1 cellular context compared by ENCODE assay signal in genomic region chr4:154779362-154779947, GRCh38.
TF ChIP-seq lines count a peak whose summit lies in the region.

No MANE protein-coding gene starts in this region.

TF ChIP-seq in H1, 55 proteins besides CTCF, POLR2A, EP300 and RAD21 (continued from another document):
- TF ChIP-seq RFX5 (IDR thresholded peaks at IDR 0.05; ENCODE audit: borderline replicate concordance, low read depth, low read length) (no peak), YY1 (IDR thresholded peaks at IDR 0.05; ENCODE audit: low read depth, low read length) (no peak), HDAC2 (IDR thresholded peaks at IDR 0.05; ENCODE audit: borderline replicate concordance in 1 of 2, low read depth in 2 of 2, low read length in 2 of 2) (no peak), MAFK (IDR thresholded peaks at IDR 0.05; ENCODE audit: low read depth, low read length) (no peak), TEAD4 (IDR thresholded peaks at IDR 0.05; ENCODE audit: low read depth, low read length) (no peak), CHD1 (IDR thresholded peaks at IDR 0.05; ENCODE audit: low read depth, low read length) (no peak), ZNF274 (IDR thresholded peaks at IDR 0.05; ENCODE audit: borderline replicate concordance, extremely low read depth, low read length) (no peak), CBX5 (IDR thresholded peaks at IDR 0.05; ENCODE audit: low read depth, low read length) (no peak), ATF3 (IDR thresholded peaks at IDR 0.05; ENCODE audit: insufficient read depth, low read depth, low read length) (no peak), RNF2 (IDR thresholded peaks at IDR 0.05; ENCODE audit: borderline replicate concordance, low read depth, low read length, missing control alignments, poor library complexity, severe bottlenecking) (no peak)
TF ChIP-seq in H1: peak in this region for 0.
